Comparison of ENCODE assay signal across 8 cellular contexts in genomic region chr1:184051138-184051484, GRCh38.
DNase-seq lines count a peak whose midpoint lies in the region; ATAC-seq and TF ChIP-seq lines count a peak whose summit lies in the region.

No MANE protein-coding gene starts in this region.

- H3K4me2 ChIP-seq in DOHH2 (ENCODE audit: low read length): peak overlapping the region; percentile 96

- H3K9me3 ChIP-seq in DOHH2 (ENCODE audit: control insufficient read depth, insufficient read depth, low read length) (no peaks in the 10 kb centered on the region), mucosa of rectum (ENCODE audit: control insufficient read depth in 2 of 2, low read length in 2 of 2) (no peaks in the 10 kb centered on the region)

- H3K36me3 ChIP-seq in DOHH2 (ENCODE audit: control insufficient read depth, low read length): no peaks in the 10 kb centered on the region
- peaks cover 0 to 2% of the 10 kb centered on the region in 2 donors for H3K36me3 ChIP-seq in mucosa of rectum (ENCODE audit: control insufficient read depth in 2 of 2, insufficient read depth in 2 of 2, low read length in 2 of 2)

- H3K79me2 ChIP-seq in DOHH2 (ENCODE audit: control insufficient read depth, low read length): peaks cover 17% of the 10 kb centered on the region

- H3K27ac ChIP-seq in DOHH2 (ENCODE audit: low read depth, low read length) (peak overlapping the region; percentile 70), mucosa of rectum (ENCODE audit: low read depth in 2 of 2, low read length in 2 of 2) (peak overlapping the region; percentile 24 to 49)

- H3K9ac ChIP-seq in mucosa of rectum (ENCODE audit: low read depth in 1 of 2, low read length in 2 of 2): peak overlapping the region; percentile 61 to 79

- H3K4me3 ChIP-seq in DOHH2 (ENCODE audit: low read length) (peak overlapping the region; percentile 83), LNCaP clone FGC (ENCODE audit: low read depth, low read length) (peak overlapping the region; percentile 68), choroid plexus epithelial cell (ENCODE audit: low read depth, low read length) (peak overlapping the region; percentile 91), mucosa of rectum (ENCODE audit: low read length in 2 of 2) (peak overlapping the region; percentile 90 to 93)

- peaks cover 15% of the 10 kb centered on the region for H3K4me1 ChIP-seq in DOHH2 (ENCODE audit: control insufficient read depth, low read length)
- H3K4me1 ChIP-seq in mucosa of rectum (ENCODE audit: control insufficient read depth in 2 of 2, insufficient read depth in 2 of 2, low read length in 2 of 2): peaks cover 8 to 10% of the 10 kb centered on the region in 2 donors

- ATAC-seq in GM21619 (IDR thresholded peaks at IDR 0.05; ENCODE audit: unreplicated experiment): no peak
- no peak for ATAC-seq in GM18868 (IDR thresholded peaks at IDR 0.05; ENCODE audit: unreplicated experiment)

- H4K20me1 ChIP-seq in DOHH2 (ENCODE audit: control insufficient read depth, insufficient read depth, low read depth, low read length): no peaks in the 10 kb centered on the region

- no peak for DNase-seq in LNCaP clone FGC (ENCODE audit: low read depth)
- peak; percentile 31 for DNase-seq in choroid plexus epithelial cell (ENCODE audit: low read depth)
- DNase-seq in NCI-H2081 (lab: John Stamatoyannopoulos, UW): no peak
- no peak for DNase-seq in HuH-7 (ENCODE audit: low spot score)

- no peaks in the 10 kb centered on the region for H3K9me2 ChIP-seq in DOHH2 (replicated peaks; ENCODE audit: control insufficient read depth, low read length)

- H3K27me3 ChIP-seq in DOHH2 (ENCODE audit: control insufficient read depth, low read length) (peaks cover 14% of the 10 kb centered on the region), mucosa of rectum (ENCODE audit: control insufficient read depth in 2 of 2, insufficient read depth in 2 of 2, low read length in 2 of 2) (peaks cover 0 to 6% of the 10 kb centered on the region in 2 donors)

- TF ChIP-seq CTCF in DOHH2 (IDR thresholded peaks at IDR 0.05; ENCODE audit: low read depth, low read length, poor library complexity, severe bottlenecking) (no peak), LNCaP clone FGC (IDR thresholded peaks at IDR 0.05; ENCODE audit: control insufficient read depth, extremely low read depth, insufficient read depth) (no peak), choroid plexus epithelial cell (conservative IDR thresholded peaks at IDR 0.05; ENCODE audit: low read depth, low read length) (no peak)

- H3F3A ChIP-seq in DOHH2 (ENCODE audit: control insufficient read depth, insufficient read depth): no peaks in the 10 kb centered on the region
